8 cellular contexts compared by ENCODE assay signal in genomic region chr7:100626530-100627237, GRCh38. TPM values are rescaled to one million over a fixed set of nuclear protein-coding genes. Genes with fewer than 3 reads are reported as not detected.
DNase-seq lines count a peak whose midpoint lies in the region; ATAC-seq and TF ChIP-seq lines count a peak whose summit lies in the region.

No MANE protein-coding gene starts in this region.

- WGBS in endodermal cell (ENCODE audit: insufficient coverage in 1 of 2, insufficient read length in 1 of 2), 2 experiments, result 12 to 24% methylated on average over 3 to 37 of the region's 37 CpGs

- peaks cover 13% of the 10 kb centered on the region for H3K27me3 ChIP-seq in endodermal cell (ENCODE audit: control insufficient read depth, insufficient read depth, low read length, poor library complexity, severe bottlenecking)

- H3K4me1 ChIP-seq in endodermal cell (ENCODE audit: control insufficient read depth, insufficient read depth, low read length) (no peaks in the 10 kb centered on the region), mucosa of descending colon (ENCODE audit: low read depth) (peaks cover 4% of the 10 kb centered on the region)

- H3K9me3 Mint-ChIP-seq in endodermal cell, result no peaks in the 10 kb centered on the region

- DNase-seq in NCI-H2107 treated with DMSO at 0.1 percent for 48 hours (lab: John Stamatoyannopoulos, UW; ENCODE audit: unreplicated experiment) (peak; percentile 46), NCI-H2107 (lab: John Stamatoyannopoulos, UW) (no peak), NK-92 (lab: John Stamatoyannopoulos, UW; ENCODE audit: unreplicated experiment) (peak; percentile 42), endodermal cell (peak; percentile 94), mucosa of descending colon (peak; percentile 93)
- DNase-seq in activated CD8-positive, alpha-beta memory T cell treated with anti-CD3 and anti-CD28 coated beads, Interleukin-2, amount 50 U/mL, for 1 hour (ENCODE audit: extremely low read depth), result peak; percentile 48
- DNase-seq in stimulated activated CD8-positive, alpha-beta memory T cell treated with anti-CD3 and anti-CD28 coated beads, Interleukin-4, amount 100 ng/mL, for 4 hours (ENCODE audit: low read depth in 2 of 2, low spot score in 1 of 2), result peak; percentile 80 to 82

- H3K36me3 ChIP-seq in endodermal cell (ENCODE audit: control insufficient read depth, insufficient read depth, low read length), result no peaks in the 10 kb centered on the region
- no peaks in the 10 kb centered on the region for H3K36me3 ChIP-seq in mucosa of descending colon (ENCODE audit: low read depth)

- intact Hi-C loops in mucosa of descending colon (cut with DNase I, micrococcal nuclease), result no loop called here

- ATAC-seq in HG03354 (IDR thresholded peaks at IDR 0.05; ENCODE audit: poor library complexity, severe bottlenecking, unreplicated experiment) (peak; percentile 88), mucosa of descending colon (peak; percentile 99)

- no peaks in the 10 kb centered on the region for H3K4me1 Mint-ChIP-seq in endodermal cell

- H3K4me3 Mint-ChIP-seq in endodermal cell, result peak overlapping the region; percentile 31

- no peak overlapping the region for H3K9ac ChIP-seq in endodermal cell (ENCODE audit: extremely low read depth, low read length, poor library complexity, severe bottlenecking)

- H3K27ac ChIP-seq in endodermal cell (ENCODE audit: low read depth, low read length), result no peak overlapping the region

- peaks cover 36% of the 10 kb centered on the region for H3K27me3 Mint-ChIP-seq in endodermal cell (ENCODE audit: insufficient read depth)

- no peaks in the 10 kb centered on the region for H3K36me3 Mint-ChIP-seq in endodermal cell (ENCODE audit: low read depth)

- H3K4me3 ChIP-seq in endodermal cell (ENCODE audit: low read length) (no peak overlapping the region), mucosa of descending colon (no peak overlapping the region)

- no peak for TF ChIP-seq CTCF in endodermal cell (conservative IDR thresholded peaks at IDR 0.05)
- no peak for TF ChIP-seq CTCF in mucosa of descending colon (IDR thresholded peaks at IDR 0.05)

- no peak overlapping the region for H3K27ac Mint-ChIP-seq in endodermal cell

- no peaks in the 10 kb centered on the region for H3K9me3 ChIP-seq in endodermal cell (ENCODE audit: control insufficient read depth, low read length)
- no peaks in the 10 kb centered on the region for H3K9me3 ChIP-seq in mucosa of descending colon

RNA-seq across cellular contexts. Expression of gene MOSPD3, which starts 14.3 kb away (rescaled TPM):
- total RNA-seq in endodermal cell (10 to 100 TPM; 19.8 to 25.5 TPM), mucosa of descending colon (10 to 100 TPM; 11.9 to 17.2 (median 14.4) TPM)
- 33.1 TPM for polyA plus RNA-seq in endodermal cell (2013, experiment 1 of 2)
- polyA plus RNA-seq in endodermal cell (2013, experiment 2 of 2), result 32.4 TPM

RNA-seq across cellular contexts. Expression of gene TFR2, which starts 14.7 kb away (rescaled TPM):
- total RNA-seq in endodermal cell, result 1 to 10 TPM; 1.4 to 2.1 TPM
- 1.7 TPM for polyA plus RNA-seq in endodermal cell (2013, experiment 1 of 2)
- 1.2 TPM for polyA plus RNA-seq in endodermal cell (2013, experiment 2 of 2)
- 1 to 10 TPM in 2 of 3 donors, under 1 TPM in 1; 0.57 to 1.2 (median 1.1) TPM for total RNA-seq in mucosa of descending colon

RNA-seq across cellular contexts. Expression of gene PCOLCE, which starts 24.5 kb away (rescaled TPM):
- total RNA-seq in endodermal cell (10 to 100 TPM; 17.5 to 37.7 TPM), mucosa of descending colon (10 to 100 TPM in 2 of 3 donors, 1 to 10 TPM in 1; 6.1 to 47.9 (median 18.9) TPM)
- 47.4 TPM for polyA plus RNA-seq in endodermal cell (2013, experiment 1 of 2)
- 40.5 TPM for polyA plus RNA-seq in endodermal cell (2013, experiment 2 of 2)

RNA-seq across cellular contexts. Expression of gene ACTL6B, which starts 29.6 kb away (rescaled TPM):
- total RNA-seq in endodermal cell (not detected), mucosa of descending colon (1 to 10 TPM in 1 of 3 donors, not detected in 2; 1.2 TPM)
- 5.3 TPM for polyA plus RNA-seq in endodermal cell (2013, experiment 1 of 2)
- 4.4 TPM for polyA plus RNA-seq in endodermal cell (2013, experiment 2 of 2)

RNA-seq across cellular contexts. Expression of gene FBXO24, which starts 40.6 kb away (rescaled TPM):
- 1 to 10 TPM; 1.3 to 3.0 TPM for total RNA-seq in endodermal cell
- polyA plus RNA-seq in endodermal cell (2013, experiment 1 of 2), result 2.4 TPM
- 1.4 TPM for polyA plus RNA-seq in endodermal cell (2013, experiment 2 of 2)
- 1 to 10 TPM in 1 of 3 donors, under 1 TPM in 2; 0.48 to 1.1 (median 0.66) TPM for total RNA-seq in mucosa of descending colon
